ENCODE assay signal across 8 cellular contexts in genomic region chr12:66269757-66270383, GRCh38. TPM values are rescaled to one million over a fixed set of nuclear protein-coding genes. Genes with fewer than 3 reads are reported as not detected.
DNase-seq lines count a peak whose midpoint lies in the region; ATAC-seq and TF ChIP-seq lines count a peak whose summit lies in the region.

No MANE protein-coding gene starts in this region.

- 81 to 95% methylated on average over 2 to 5 of the region's 5 CpGs for WGBS in endodermal cell (ENCODE audit: insufficient coverage in 1 of 2, insufficient read length in 1 of 2), 2 experiments
- WGBS in mesendoderm (ENCODE audit: extremely low coverage, insufficient coverage, low lambda C conversion rate): no CpG with 5 or more reads among the region's 5 CpGs

- H3K4me1 Mint-ChIP-seq in endodermal cell: peaks cover 2% of the 10 kb centered on the region

- no peak overlapping the region for H3K23ac ChIP-seq in mesendoderm (ENCODE audit: low read length)

- H3K4me1 ChIP-seq in endodermal cell (ENCODE audit: control insufficient read depth, insufficient read depth, low read length): no peaks in the 10 kb centered on the region
- H3K4me1 ChIP-seq in mesendoderm (ENCODE audit: control insufficient read depth, low read depth, low read length): peaks cover 2% of the 10 kb centered on the region

- H3K9ac ChIP-seq in endodermal cell (ENCODE audit: extremely low read depth, low read length, poor library complexity, severe bottlenecking) (no peak overlapping the region), mesendoderm (ENCODE audit: low read length) (no peak overlapping the region)

- no peak overlapping the region for H3K56ac ChIP-seq in mesendoderm (ENCODE audit: low read length)

- no peak overlapping the region for H2BK15ac ChIP-seq in mesendoderm (replicated peaks; ENCODE audit: low read depth)

- H3K18ac ChIP-seq in mesendoderm (ENCODE audit: low read length): peak overlapping the region; percentile 32

- ATAC-seq in GM18502 (IDR thresholded peaks at IDR 0.05; ENCODE audit: poor library complexity, unreplicated experiment) (peak; percentile 75), GM18907 (IDR thresholded peaks at IDR 0.05; ENCODE audit: unreplicated experiment) (no peak)

- no peak overlapping the region for H3K4me3 Mint-ChIP-seq in endodermal cell

- H3K79me1 ChIP-seq in mesendoderm (ENCODE audit: low read length): no peaks in the 10 kb centered on the region

- H3K36me3 Mint-ChIP-seq in endodermal cell (ENCODE audit: low read depth): no peaks in the 10 kb centered on the region

- no peak overlapping the region for H3K4ac ChIP-seq in mesendoderm (ENCODE audit: low read depth, low read length)

- H3K27me3 Mint-ChIP-seq in endodermal cell (ENCODE audit: insufficient read depth): no peaks in the 10 kb centered on the region

- H4K8ac ChIP-seq in mesendoderm (ENCODE audit: low read depth, low read length): no peak overlapping the region

- no peak overlapping the region for H3K27ac Mint-ChIP-seq in endodermal cell

- H3K79me2 ChIP-seq in mesendoderm (ENCODE audit: control insufficient read depth, insufficient read depth, low read length): no peaks in the 10 kb centered on the region

- H2BK120ac ChIP-seq in mesendoderm (ENCODE audit: low read depth, low read length): no peak overlapping the region

- no peak for DNase-seq in BJ (ENCODE audit: low read depth)
- DNase-seq in Kasumi-1 (lab: John Stamatoyannopoulos, UW): peak; percentile 58 to 76
- peak; percentile 42 for DNase-seq in RWPE1 (ENCODE audit: low spot score)
- peak; percentile 80 for DNase-seq in endodermal cell
- peak; percentile 84 for DNase-seq in mesendoderm
- no peak for DNase-seq in activated gamma-delta T cell (lab: John Stamatoyannopoulos, UW)

- H2BK5ac ChIP-seq in mesendoderm (ENCODE audit: low read length): no peak overlapping the region

- H3K4me2 ChIP-seq in mesendoderm (ENCODE audit: low read length): no peak overlapping the region

- H3K9me3 Mint-ChIP-seq in endodermal cell: no peaks in the 10 kb centered on the region

- H2AK5ac ChIP-seq in mesendoderm (ENCODE audit: low read length): no peak overlapping the region

- H3K36me3 ChIP-seq in BJ (ENCODE audit: control insufficient read depth, insufficient read depth, low read length): no peaks in the 10 kb centered on the region
- no peaks in the 10 kb centered on the region for H3K36me3 ChIP-seq in endodermal cell (ENCODE audit: control insufficient read depth, insufficient read depth, low read length)
- no peaks in the 10 kb centered on the region for H3K36me3 ChIP-seq in mesendoderm (ENCODE audit: control insufficient read depth, insufficient read depth, low read length)

- peaks cover 3% of the 10 kb centered on the region; the same call in 1 of the 2 replicates for H3K27me3 ChIP-seq in BJ (ENCODE audit: control insufficient read depth, insufficient read depth, low read length)
- H3K27me3 ChIP-seq in endodermal cell (ENCODE audit: control insufficient read depth, insufficient read depth, low read length, poor library complexity, severe bottlenecking): no peaks in the 10 kb centered on the region
- H3K27me3 ChIP-seq in mesendoderm (ENCODE audit: insufficient read depth, low read length, poor library complexity): no peaks in the 10 kb centered on the region

- POLR2A ChIA-PET in BJ (lab: Charles Lee) (no interaction called here), RWPE1 (lab: Yijun Ruan, JAX; ENCODE audit: low non-redundant PET) (interaction anchor here (0.6 kb wide), 1 partner anchor 385 kb away, joined by 6 read pairs; no protein-coding TSS in a partner anchor)

- H4K5ac ChIP-seq in mesendoderm (ENCODE audit: low read length): no peak overlapping the region

- CTCF ChIA-PET in BJ (lab: Yijun Ruan, JAX): interaction anchor here (0.6 to 5.7 kb wide), 27 partner anchors 9 to 424 kb away, joined by 3 to 36 read pairs (median 3); partner anchors contain the start of genes HELB and LLPH
- CTCF ChIA-PET in RWPE1 (lab: Yijun Ruan, JAX): interaction anchor here (0.5 to 0.7 kb wide), 6 partner anchors 57 to 1861 kb away, joined by 3 to 5 read pairs (median 4); partner anchors contain the start of genes CAND1 and TMBIM4

- H3K9me3 ChIP-seq in endodermal cell (ENCODE audit: control insufficient read depth, low read length): no peaks in the 10 kb centered on the region

- TF ChIP-seq CTCF in BJ (IDR thresholded peaks at IDR 0.05; ENCODE audit: insufficient read depth, low read depth, low read length) (peak; percentile 72), RWPE1 (conservative IDR thresholded peaks at IDR 0.05; ENCODE audit: low read depth) (peak; percentile 49), endodermal cell (conservative IDR thresholded peaks at IDR 0.05) (peak; percentile 83)

- H3K27ac ChIP-seq in RWPE1: no peak overlapping the region
- no peak overlapping the region for H3K27ac ChIP-seq in endodermal cell (ENCODE audit: low read depth, low read length)
- H3K27ac ChIP-seq in mesendoderm (ENCODE audit: low read depth, low read length): no peak overlapping the region

- H3K4me3 ChIP-seq in BJ (ENCODE audit: low read depth, low read length) (no peak overlapping the region), endodermal cell (ENCODE audit: low read length) (no peak overlapping the region), mesendoderm (ENCODE audit: low read length) (no peak overlapping the region)

RNA-seq across cellular contexts. Expression of gene HELB, which starts 32.4 kb away (rescaled TPM):
- polyA plus RNA-seq in BJ (2011; rRNA removed): 0.61 and 1.2 TPM in 2 replicates
- 2.3 and 2.5 TPM in 2 replicates for polyA minus RNA-seq in BJ (2011; rRNA and poly(A)+ RNA removed)
- total RNA-seq in endodermal cell: 10 to 100 TPM in 1 of 2 donors, 1 to 10 TPM in 1; 6.2 to 11.0 TPM
- polyA plus RNA-seq in endodermal cell (2013, experiment 1 of 2): 2.5 TPM
- 2.7 TPM for polyA plus RNA-seq in endodermal cell (2013, experiment 2 of 2)
- 1.8 TPM for polyA plus RNA-seq in mesendoderm (2013, experiment 1 of 2)
- 1.8 TPM for polyA plus RNA-seq in mesendoderm (2013, experiment 2 of 2)

Comparison
In these comparisons a context has a peak if more than half of its experiments do, and no peak if none do; other contexts are left out.
1. DNase-seq: peak in Kasumi-1 (2 of 2), RWPE1 (single experiment), endodermal cell (single experiment) and mesendoderm (single experiment); none in BJ (single experiment) and activated gamma-delta T cell (single experiment).
2. Peak in every context shown above with its lines, with median percentiles within 50 percentile points of each other: CTCF ChIP-seq.